In the genomic region with DNA sequence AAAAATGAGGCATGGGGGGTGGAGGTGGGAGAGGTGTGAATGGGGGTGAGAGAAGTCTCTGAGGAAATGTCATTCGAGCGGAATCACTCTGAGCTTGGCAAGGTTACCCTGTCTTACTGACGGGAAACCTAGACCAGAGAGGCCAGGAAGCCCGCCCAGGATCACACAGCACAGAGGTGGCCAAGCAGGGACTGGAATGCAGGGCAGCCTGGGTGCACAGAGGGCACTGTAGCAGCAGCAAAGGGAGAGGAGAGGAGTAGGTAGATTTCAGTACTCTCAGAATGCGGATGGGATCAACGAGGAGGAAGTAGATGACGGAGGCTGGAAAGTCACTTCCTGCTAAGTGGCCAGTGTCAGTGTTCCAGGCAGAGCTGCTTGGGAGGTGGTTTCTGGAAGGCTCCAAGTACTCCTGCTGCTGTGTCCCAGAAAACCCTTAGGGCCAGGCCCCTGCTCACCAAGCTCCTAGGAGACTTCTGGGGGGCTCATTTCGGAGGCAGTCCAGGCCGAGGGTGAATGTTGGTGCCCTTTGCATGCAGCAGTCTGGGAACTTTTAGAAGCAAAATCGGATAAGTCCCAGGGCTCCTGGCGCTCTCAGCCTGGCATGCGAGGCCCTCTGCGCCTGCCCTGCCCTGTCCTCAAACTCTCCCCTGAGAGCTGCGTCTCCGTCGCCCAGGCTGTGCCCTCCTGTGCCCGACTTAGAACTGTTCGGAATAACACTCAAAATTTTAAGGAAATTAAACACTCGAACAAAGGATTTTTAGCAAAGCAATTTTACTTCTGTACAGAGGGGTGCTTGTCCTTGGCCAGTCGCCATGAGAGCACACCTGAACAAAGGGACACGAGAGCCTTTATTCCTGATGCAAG, we compare ENCODE assay signal across 9 cellular contexts. TPM values are rescaled to one million over a fixed set of nuclear protein-coding genes. Genes with fewer than 3 reads are reported as not detected.
DNase-seq lines count a peak whose midpoint lies in the region; ATAC-seq and TF ChIP-seq lines count a peak whose summit lies in the region.
"Had no signal": no experiment of that assay in that cellular context is flagged by ENCODE, and none has a peak within 500 bp of the region (broad histone marks: within the 10 kb centered on the region; RNA-seq: fewer than 3 reads in every experiment).

No MANE protein-coding gene starts in this region.

- H3K36me3 Mint-ChIP-seq in activated T-cell treated with anti-CD3 and anti-CD28 coated beads, Interleukin-2, amount 50 U/mL, for 4 hours (ENCODE audit: insufficient read depth): no peaks in the 10 kb centered on the region
- no peaks in the 10 kb centered on the region for H3K36me3 Mint-ChIP-seq in mesothelial cell of epicardium

- H3K27ac Mint-ChIP-seq in mesothelial cell of epicardium: peak overlapping the region; percentile 91

- DNase-seq in activated T-cell treated with anti-CD3 and anti-CD28 coated beads, Interleukin-2, amount 50 U/mL, for 4 hours: no peak
- DNase-seq in activated T-cell treated with anti-CD3 and anti-CD28 coated beads, Interleukin-2, amount 50 U/mL, for 1 hour: no peak
- DNase-seq in mesothelial cell of epicardium (ENCODE audit: low spot score in 2 of 2, unreplicated experiment in 2 of 2): no peak
- peak; percentile 85 for DNase-seq in upper lobe of right lung
- no peak for DNase-seq in GM10266 (ENCODE audit: extremely low spot score)
- DNase-seq in NCI-H1694 treated with DMSO at 0.1 percent for 48 hours (lab: John Stamatoyannopoulos, UW): no peak
- DNase-seq: NCI-H1417 had no signal

- H3K9me3 Mint-ChIP-seq in activated T-cell treated with anti-CD3 and anti-CD28 coated beads, Interleukin-2, amount 50 U/mL, for 4 hours: no peaks in the 10 kb centered on the region
- no peaks in the 10 kb centered on the region for H3K9me3 Mint-ChIP-seq in mesothelial cell of epicardium

- TF ChIP-seq CTCF in mesothelial cell of epicardium (IDR thresholded peaks at IDR 0.05; ENCODE audit: unreplicated experiment) (no peak), upper lobe of right lung (IDR thresholded peaks at IDR 0.05) (no peak), GM10266 (IDR thresholded peaks at IDR 0.05; ENCODE audit: control insufficient read depth, insufficient read depth, low read depth, missing control alignments) (no peak)

- peak; percentile 16 to 34 for ATAC-seq in activated T-cell treated with anti-CD3 and anti-CD28 coated beads, Interleukin-2, amount 50 U/mL, for 4 hours
- ATAC-seq in upper lobe of right lung (peak; percentile 77), HG02610 (IDR thresholded peaks at IDR 0.05; ENCODE audit: unreplicated experiment) (no peak)

- H3K27ac ChIP-seq in cingulate gyrus (ENCODE audit: low read depth, low read length) (peak overlapping the region; percentile 97), upper lobe of right lung (peak overlapping the region; percentile 85)

- H3K4me1 Mint-ChIP-seq in activated T-cell treated with anti-CD3 and anti-CD28 coated beads, Interleukin-2, amount 50 U/mL, for 4 hours (ENCODE audit: low read depth): peaks cover 83% of the 10 kb centered on the region
- H3K4me1 Mint-ChIP-seq in mesothelial cell of epicardium: no peaks in the 10 kb centered on the region

- no peaks in the 10 kb centered on the region for H3K27me3 ChIP-seq in upper lobe of right lung

- H3K4me3 Mint-ChIP-seq in activated T-cell treated with anti-CD3 and anti-CD28 coated beads, Interleukin-2, amount 50 U/mL, for 4 hours: no peak overlapping the region
- no peak overlapping the region for H3K4me3 Mint-ChIP-seq in mesothelial cell of epicardium

- no peaks in the 10 kb centered on the region for H3K9me3 ChIP-seq in upper lobe of right lung

- H3K4me1 ChIP-seq in upper lobe of right lung: peaks cover 73% of the 10 kb centered on the region

- no peak overlapping the region for H3K4me3 ChIP-seq in upper lobe of right lung

- H3K27me3 Mint-ChIP-seq in activated T-cell treated with anti-CD3 and anti-CD28 coated beads, Interleukin-2, amount 50 U/mL, for 4 hours (ENCODE audit: low read depth): no peaks in the 10 kb centered on the region
- H3K27me3 Mint-ChIP-seq in mesothelial cell of epicardium (ENCODE audit: low read depth): no peaks in the 10 kb centered on the region

- no peaks in the 10 kb centered on the region for H3K36me3 ChIP-seq in upper lobe of right lung

- intact Hi-C loops in upper lobe of right lung (cut with DNase I): no loop called here

RNA-seq across cellular contexts. Expression of gene DNM2, which starts 33.5 kb away (rescaled TPM):
- 100 to 1,000 TPM; 152 to 161 (median 158) TPM for total RNA-seq in activated T-cell treated with anti-CD3 and anti-CD28 coated beads, Interleukin-2, amount 50 U/mL, for 4 hours
- total RNA-seq in mesothelial cell of epicardium (126 to 128 TPM (median 128 TPM) in 3 replicates), upper lobe of right lung (280 TPM)

RNA-seq across cellular contexts. Expression of gene QTRT1, which starts 50.1 kb away (rescaled TPM):
- total RNA-seq in activated T-cell treated with anti-CD3 and anti-CD28 coated beads, Interleukin-2, amount 50 U/mL, for 4 hours: 100 to 1,000 TPM; 117 to 122 (median 120) TPM
- total RNA-seq in mesothelial cell of epicardium (57.9 to 66.6 TPM (median 62.5 TPM) in 3 replicates), upper lobe of right lung (30.3 TPM)
